Comparison of ENCODE assay signal across 1 cellular context in genomic region chr20:23653400-23653938, GRCh38.
A peak's percentile ranks its signal among the peaks of the same experiment; 100 is the strongest.
TF ChIP-seq lines count a peak whose summit lies in the region.

No MANE protein-coding gene starts in this region.

TF ChIP-seq in HepG2, 621 proteins besides CTCF, POLR2A, EP300 and RAD21 (continued from another document and continues in another):
- TF ChIP-seq CENPBD1 (CRISPR knock-in tag; IDR thresholded peaks at IDR 0.05; ENCODE audit: borderline replicate concordance, low read depth) (no peak), ZBTB37 (CRISPR knock-in tag; IDR thresholded peaks at IDR 0.05) (no peak), SIX4 (CRISPR knock-in tag; IDR thresholded peaks at IDR 0.05) (no peak), CHD2 (IDR thresholded peaks at IDR 0.05; ENCODE audit: low read depth, low read length) (no peak), BHLHE40 (IDR thresholded peaks at IDR 0.05; ENCODE audit: low read length) (no peak), ZNF687 (CRISPR knock-in tag; IDR thresholded peaks at IDR 0.05) (peak; percentile 61), TIGD3 (CRISPR knock-in tag; IDR thresholded peaks at IDR 0.05; ENCODE audit: borderline replicate concordance) (no peak), ZFP36 (IDR thresholded peaks at IDR 0.05; ENCODE audit: borderline replicate concordance, low read depth, low read length, partially characterized antibody) (no peak), SMC3 (IDR thresholded peaks at IDR 0.05; ENCODE audit: low read length) (no peak), SMYD3 (CRISPR knock-in tag; IDR thresholded peaks at IDR 0.05) (no peak), TARDBP (CRISPR knock-in tag; IDR thresholded peaks at IDR 0.05) (no peak), ZNF660 (CRISPR knock-in tag; IDR thresholded peaks at IDR 0.05; ENCODE audit: borderline replicate concordance, low read depth) (no peak), XBP1 (CRISPR knock-in tag; IDR thresholded peaks at IDR 0.05) (no peak), ZBTB7B (CRISPR knock-in tag; IDR thresholded peaks at IDR 0.05) (no peak), ZNF720 (CRISPR knock-in tag; IDR thresholded peaks at IDR 0.05) (no peak), SATB2 (CRISPR knock-in tag; IDR thresholded peaks at IDR 0.05) (no peak), PITX1 (CRISPR knock-in tag; IDR thresholded peaks at IDR 0.05) (0 out of 2 replicates have a peak, but pooled peaks have one; percentile 24), SKIL (CRISPR knock-in tag; IDR thresholded peaks at IDR 0.05; ENCODE audit: borderline replicate concordance) (no peak), MLLT10 (CRISPR knock-in tag; IDR thresholded peaks at IDR 0.05) (no peak), ZNF570 (CRISPR knock-in tag; IDR thresholded peaks at IDR 0.05; ENCODE audit: borderline replicate concordance) (no peak), RFX1 (IDR thresholded peaks at IDR 0.05) (no peak), ZMYM3 (CRISPR knock-in tag; IDR thresholded peaks at IDR 0.05) (peak; percentile 54; the same call in 1 of the 2 replicates), SNRNP70 (IDR thresholded peaks at IDR 0.05; ENCODE audit: low read depth, low read length) (no peak), ZNF557 (CRISPR knock-in tag; IDR thresholded peaks at IDR 0.05) (no peak), ZNF496 (CRISPR knock-in tag; IDR thresholded peaks at IDR 0.05; ENCODE audit: insufficient replicate concordance) (no peak), ZFX (CRISPR knock-in tag; IDR thresholded peaks at IDR 0.05; ENCODE audit: low read depth) (0 out of 2 replicates have a peak, but pooled peaks have one; percentile 15), HNF1A (IDR thresholded peaks at IDR 0.05; ENCODE audit: low read depth) (no peak), HNF1A (CRISPR knock-in tag; IDR thresholded peaks at IDR 0.05; ENCODE audit: borderline replicate concordance) (no peak), FOXJ3 (CRISPR knock-in tag; IDR thresholded peaks at IDR 0.05; ENCODE audit: borderline replicate concordance) (no peak), ZNF773 (CRISPR knock-in tag; IDR thresholded peaks at IDR 0.05; ENCODE audit: borderline replicate concordance) (no peak), TFAP4 (IDR thresholded peaks at IDR 0.05; ENCODE audit: borderline replicate concordance, low read depth) (peak; percentile 22; the same call in 1 of the 2 replicates), ZNF280D (CRISPR knock-in tag; IDR thresholded peaks at IDR 0.05) (no peak), ZNF20 (CRISPR knock-in tag; IDR thresholded peaks at IDR 0.05) (no peak), HNF4A (CRISPR knock-in tag; IDR thresholded peaks at IDR 0.05) (peak; percentile 52), PHF21A (CRISPR knock-in tag; IDR thresholded peaks at IDR 0.05) (no peak), MEIS1 (CRISPR knock-in tag; IDR thresholded peaks at IDR 0.05; ENCODE audit: borderline replicate concordance) (no peak), GABPA (IDR thresholded peaks at IDR 0.05; ENCODE audit: low read depth, low read length) (no peak), GABPA (CRISPR knock-in tag; IDR thresholded peaks at IDR 0.05; ENCODE audit: low read depth) (peak; percentile 64), ZNF704 (CRISPR knock-in tag; IDR thresholded peaks at IDR 0.05; ENCODE audit: borderline replicate concordance) (no peak), NR1H2 (CRISPR knock-in tag; IDR thresholded peaks at IDR 0.05; ENCODE audit: borderline replicate concordance, low read depth) (no peak), BRF2 (CRISPR knock-in tag; IDR thresholded peaks at IDR 0.05) (no peak), BRCA1 (CRISPR knock-in tag; IDR thresholded peaks at IDR 0.05) (no peak), ZNF549 (CRISPR knock-in tag; IDR thresholded peaks at IDR 0.05) (no peak), ZNF605 (CRISPR knock-in tag; IDR thresholded peaks at IDR 0.05) (no peak), SMAD9 (CRISPR knock-in tag; IDR thresholded peaks at IDR 0.05) (peak; percentile 51; the same call in 1 of the 2 replicates), POLR2G (IDR thresholded peaks at IDR 0.05; ENCODE audit: low read depth, low read length) (no peak)
